Comparison of ENCODE assay signal across 8 cellular contexts in genomic region chr4:139301821-139302611, GRCh38. TPM values are rescaled to one million over a fixed set of nuclear protein-coding genes. Genes with fewer than 3 reads are reported as not detected.
A peak's percentile ranks its signal among the peaks of the same experiment; 100 is the strongest.
DNase-seq lines count a peak whose midpoint lies in the region; ATAC-seq and TF ChIP-seq lines count a peak whose summit lies in the region.

TSS of gene NDUFC1 (minus strand) at chr4:139302477. CDS start at chr4:139295798, 6,679 bp downstream.

- TF ChIP-seq CTCF in Caco-2 (IDR thresholded peaks at IDR 0.05; ENCODE audit: insufficient read depth in 1 of 2, low read depth in 1 of 2, low read length in 1 of 2, severe bottlenecking in 1 of 2, unreplicated experiment in 1 of 2) (peak in 1 of 2 experiments; percentile 42), RWPE1 (conservative IDR thresholded peaks at IDR 0.05; ENCODE audit: low read depth) (no peak), foreskin keratinocyte (conservative IDR thresholded peaks at IDR 0.05) (peak; percentile 34), neutrophil (IDR thresholded peaks at IDR 0.05) (peak; percentile 17), tibial nerve (IDR thresholded peaks at IDR 0.05) (peak in 1 of 5 experiments; percentile 21)

- peaks cover 34% of the 10 kb centered on the region for H3K36me3 Mint-ChIP-seq in Caco-2 (ENCODE audit: insufficient read depth, unreplicated experiment)

- ATAC-seq in GM19468 (IDR thresholded peaks at IDR 0.05; ENCODE audit: extremely low read depth, unreplicated experiment), result peak; percentile 15
- ATAC-seq in foreskin keratinocyte, result peak; percentile 59

- CTCF ChIA-PET in Caco-2 (lab: Charles Lee), result interaction anchor here (1.1 to 2.4 kb wide), 2 partner anchors 90 to 271 kb away, joined by 3 to 18 read pairs; no protein-coding TSS in a partner anchor
- CTCF ChIA-PET in RWPE1 (lab: Yijun Ruan, JAX), result no interaction called here

- H3K9me3 Mint-ChIP-seq in Caco-2 (ENCODE audit: unreplicated experiment), result no peaks in the 10 kb centered on the region

- intact Hi-C loops in Caco-2 (cut with micrococcal nuclease; ENCODE audit: unreplicated experiment), result loop anchor here (1.0 to 5.0 kb wide), 3 partner anchors 125 to 219 kb away; partner anchors contain the start of genes ELF2 and RAB33B

- TF ChIP-seq EP300 in tibial nerve (IDR thresholded peaks at IDR 0.05), result no peak

- POLR2A ChIA-PET in Caco-2 (lab: Charles Lee) (interaction anchor here (2.7 kb wide), 1 partner anchor 125 kb away, joined by 44 read pairs; the partner anchor contains the start of gene ELF2), RWPE1 (lab: Yijun Ruan, JAX; ENCODE audit: low non-redundant PET) (interaction anchor here (0.7 kb wide), 1 partner anchor 151 kb away, joined by 3 read pairs; no protein-coding TSS in a partner anchor)

- H3K27me3 Mint-ChIP-seq in Caco-2 (ENCODE audit: insufficient read depth, unreplicated experiment), result no peaks in the 10 kb centered on the region

- H3K4me1 ChIP-seq in Caco-2 (peaks cover 11% of the 10 kb centered on the region), foreskin keratinocyte (peaks cover 30% of the 10 kb centered on the region), neutrophil (ENCODE audit: control insufficient read depth in 1 of 2, insufficient read depth in 1 of 2, low read depth in 1 of 2, low read length in 1 of 2) (peaks cover 29 to 40% of the 10 kb centered on the region in 2 experiments), tibial nerve (peaks cover 0 to 55% (median 25%) of the 10 kb centered on the region in 4 donors)

- DNase-seq in Caco-2 (peak; percentile 62 to 67), HS-27A (ENCODE audit: low read depth) (peak; percentile 42), RWPE1 (ENCODE audit: low spot score) (peak; percentile 60), foreskin keratinocyte (peak in 1 of 2 donors; percentile 63), tibial nerve (ENCODE audit: low spot score in 2 of 2) (peak in 1 of 2 donors; percentile 38)
- DNase-seq in activated effector memory CD4-positive, alpha-beta T cell treated with Interleukin-2 at 50 U/mL for 16 hours, result peak; percentile 51

- WGBS in tibial nerve, 2 donors, result 0% methylated on average over 27 to 42 of the region's 46 CpGs

- peak in 1 of 2 donors; percentile 12 for TF ChIP-seq POLR2A in tibial nerve (IDR thresholded peaks at IDR 0.05)

- no TSS peak for BruUV-seq in Caco-2 (replicated peaks; lab: Mats Ljungman, UMichigan)

- no peaks in the 10 kb centered on the region for H3K4me1 Mint-ChIP-seq in Caco-2 (ENCODE audit: low read depth, unreplicated experiment)

- peak within 1 kb of the TSS; percentile 97 for H3K27ac Mint-ChIP-seq in Caco-2 (ENCODE audit: unreplicated experiment)

- H3K27ac ChIP-seq in RWPE1, result peak within 1 kb of the TSS; percentile 90
- H3K27ac ChIP-seq in foreskin keratinocyte, result peak within 1 kb of the TSS; percentile 64
- peak within 1 kb of the TSS; percentile 88 for H3K27ac ChIP-seq in neutrophil
- H3K27ac ChIP-seq in tibial nerve, result peak within 1 kb of the TSS; percentile 88 to 96 (median 94)

- no peaks in the 10 kb centered on the region for H3K36me3 ChIP-seq in Caco-2 (ENCODE audit: control insufficient read depth, insufficient read depth, low read length)
- H3K36me3 ChIP-seq in neutrophil, result no peaks in the 10 kb centered on the region
- H3K36me3 ChIP-seq in tibial nerve, result peaks cover 0 to 8% (median 0%) of the 10 kb centered on the region in 3 donors

- H3K4me3 ChIP-seq in Caco-2 (ENCODE audit: low read depth, low read length), result peak within 1 kb of the TSS; percentile 99
- peak within 1 kb of the TSS; percentile 83 to 100 for H3K4me3 ChIP-seq in neutrophil (ENCODE audit: low read depth in 1 of 2, low read length in 1 of 2)
- peak within 1 kb of the TSS; percentile 82 to 99 (median 96) for H3K4me3 ChIP-seq in tibial nerve

- H3K27me3 ChIP-seq in Caco-2 (replicated peaks; ENCODE audit: control insufficient read depth, insufficient read depth, low read length), result no peaks in the 10 kb centered on the region
- H3K27me3 ChIP-seq in foreskin keratinocyte, result no peaks in the 10 kb centered on the region
- H3K27me3 ChIP-seq in neutrophil, result no peaks in the 10 kb centered on the region
- H3K27me3 ChIP-seq in tibial nerve, result no peaks in the 10 kb centered on the region

- H3K4me3 Mint-ChIP-seq in Caco-2 (ENCODE audit: unreplicated experiment), result peak within 1 kb of the TSS; percentile 96

- H3K9me3 ChIP-seq in Caco-2, result no peaks in the 10 kb centered on the region
- no peaks in the 10 kb centered on the region for H3K9me3 ChIP-seq in neutrophil
- H3K9me3 ChIP-seq in tibial nerve, result no peaks in the 10 kb centered on the region

RNA-seq across cellular contexts. Expression of gene NDUFC1, which starts in this region (rescaled TPM):
- total RNA-seq in Caco-2 (2022), result 60.9 and 69.4 TPM in 2 replicates
- total RNA-seq in foreskin keratinocyte, result 83.2 and 85.2 TPM in 2 replicates
- 139 and 150 TPM in 2 replicates for polyA plus RNA-seq in foreskin keratinocyte
- total RNA-seq in tibial nerve, result 10 to 100 TPM; 19.4 to 43.3 (median 30.9) TPM
